21 cellular contexts compared by ENCODE assay signal in the genomic region with DNA sequence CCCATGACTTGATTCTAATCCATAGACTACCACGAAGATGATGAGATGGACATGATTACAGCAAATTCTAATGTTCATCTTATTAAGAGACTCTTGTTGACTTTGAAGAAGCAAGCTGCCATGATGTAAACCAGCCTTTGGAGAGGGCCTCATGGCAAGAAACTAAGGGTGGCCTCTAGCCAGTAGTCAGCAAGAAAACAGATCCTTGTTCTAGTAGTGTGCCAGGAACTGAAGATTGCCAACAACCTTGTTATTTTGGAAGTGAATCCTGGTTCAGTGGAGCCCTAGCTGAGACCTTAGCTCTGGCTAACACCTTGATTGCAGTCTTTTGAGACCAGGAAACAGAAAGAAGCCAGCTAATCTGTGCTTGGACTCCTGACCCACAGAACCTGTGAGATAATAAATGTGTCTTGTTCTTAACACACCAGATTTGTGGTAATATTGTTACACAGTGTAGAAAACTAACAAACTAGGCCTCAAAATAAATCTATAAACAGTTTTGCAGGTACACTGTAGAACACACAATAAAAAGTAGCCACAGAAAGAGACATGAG. TPM values are rescaled to one million over a fixed set of nuclear protein-coding genes. Genes with fewer than 3 reads are reported as not detected.
DNase-seq lines count a peak whose midpoint lies in the region; ATAC-seq, FAIRE-seq and TF ChIP-seq lines count a peak whose summit lies in the region.
"Had no signal": no experiment of that assay in that cellular context is flagged by ENCODE, and none has a peak within 500 bp of the region (broad histone marks: within the 10 kb centered on the region; RNA-seq: fewer than 3 reads in every experiment).

No MANE protein-coding gene starts in this region.

- DNase-seq in GM12892 (ENCODE audit: insufficient read length) (no peak), colonic mucosa (no peak), mucosa of descending colon (no peak), gastrocnemius medialis (peak; percentile 19 to 48), mesendoderm (no peak)
- no peak for DNase-seq in naive thymus-derived CD8-positive, alpha-beta T cell
- DNase-seq: AML-193, Caco-2, DMS153, MG63, NCI-H1092, NCI-H146, NCI-H2081, NCI-H510A treated with DMSO at 0.1 percent for 48 hours, NCI-H82, PC-9 had no signal

- no peak overlapping the region for H2BK120ac ChIP-seq in mesendoderm (ENCODE audit: low read depth, low read length)

- no peak overlapping the region for H2AK5ac ChIP-seq in mesendoderm (ENCODE audit: low read length)

- H3K36me3 ChIP-seq in colonic mucosa (no peaks in the 10 kb centered on the region), mucosa of descending colon (ENCODE audit: low read depth) (no peaks in the 10 kb centered on the region), gastrocnemius medialis (no peaks in the 10 kb centered on the region), mesendoderm (ENCODE audit: control insufficient read depth, insufficient read depth, low read length) (no peaks in the 10 kb centered on the region)

- peak overlapping the region; percentile 7 for H3K27ac ChIP-seq in colonic mucosa
- peak overlapping the region; percentile 2 to 65 (median 50) for H3K27ac ChIP-seq in gastrocnemius medialis
- no peak overlapping the region for H3K27ac ChIP-seq in mesendoderm (ENCODE audit: low read depth, low read length)
- H3K27ac ChIP-seq: KMS-11, PC-9 had no signal

- H3K4me3 ChIP-seq in colonic mucosa (no peak overlapping the region), mucosa of descending colon (no peak overlapping the region), gastrocnemius medialis (no peak overlapping the region), mesendoderm (ENCODE audit: low read length) (no peak overlapping the region)
- H3K4me3 ChIP-seq: MG63, PC-9 had no signal

- H3K27me3 ChIP-seq in colonic mucosa (no peaks in the 10 kb centered on the region), gastrocnemius medialis (no peaks in the 10 kb centered on the region), mesendoderm (ENCODE audit: insufficient read depth, low read length, poor library complexity) (no peaks in the 10 kb centered on the region)
- H3K27me3 ChIP-seq: MG63 had no signal

- H3K9ac ChIP-seq in colonic mucosa (ENCODE audit: low read depth in 2 of 2, low read length in 2 of 2), result no peak overlapping the region
- no peak overlapping the region for H3K9ac ChIP-seq in mesendoderm (ENCODE audit: low read length)
- H3K9ac ChIP-seq: KMS-11 had no signal

- TF ChIP-seq CTCF in colonic mucosa (IDR thresholded peaks at IDR 0.05), result no peak
- no peak for TF ChIP-seq CTCF in mucosa of descending colon (IDR thresholded peaks at IDR 0.05)
- no peak for TF ChIP-seq CTCF in gastrocnemius medialis (IDR thresholded peaks at IDR 0.05 in 4 of 5, conservative IDR thresholded peaks at IDR 0.05 in 1 of 5)

- no peak overlapping the region for H3K4me2 ChIP-seq in mesendoderm (ENCODE audit: low read length)
- H3K4me2 ChIP-seq: KMS-11, PC-9 had no signal

- ATAC-seq in mucosa of descending colon (peak; percentile 85), gastrocnemius medialis (peak; percentile 87 to 95), GM21360 (IDR thresholded peaks at IDR 0.05; ENCODE audit: unreplicated experiment) (no peak)
- no peak for ATAC-seq in naive thymus-derived CD8-positive, alpha-beta T cell
- ATAC-seq: HepG2 had no signal

- H3K23ac ChIP-seq in mesendoderm (ENCODE audit: low read length), result no peak overlapping the region

- H3K9me3 ChIP-seq in colonic mucosa (no peaks in the 10 kb centered on the region), mucosa of descending colon (no peaks in the 10 kb centered on the region), gastrocnemius medialis (no peaks in the 10 kb centered on the region)
- H3K9me3 ChIP-seq: Caco-2, MG63 had no signal

- no peaks in the 10 kb centered on the region for H3K79me2 ChIP-seq in mesendoderm (ENCODE audit: control insufficient read depth, insufficient read depth, low read length)

- H3K9me3 Mint-ChIP-seq in naive thymus-derived CD8-positive, alpha-beta T cell, result no peaks in the 10 kb centered on the region

- peaks cover 0 to 6% (median 3%) of the 10 kb centered on the region in 4 donors for H3K4me1 Mint-ChIP-seq in naive thymus-derived CD8-positive, alpha-beta T cell

- no peak overlapping the region for H3K27ac Mint-ChIP-seq in naive thymus-derived CD8-positive, alpha-beta T cell

- POLR2A ChIA-PET in naive thymus-derived CD8-positive, alpha-beta T cell (lab: Charles Lee), result no interaction called here

- no peaks in the 10 kb centered on the region for H3K79me1 ChIP-seq in mesendoderm (ENCODE audit: low read length)

- H2BK5ac ChIP-seq in mesendoderm (ENCODE audit: low read length), result no peak overlapping the region

- no peak overlapping the region for H4K5ac ChIP-seq in mesendoderm (ENCODE audit: low read length)

- H3K27me3 Mint-ChIP-seq in naive thymus-derived CD8-positive, alpha-beta T cell, result no peaks in the 10 kb centered on the region

- no peak overlapping the region for H3K18ac ChIP-seq in mesendoderm (ENCODE audit: low read length)

- H3K36me3 Mint-ChIP-seq in naive thymus-derived CD8-positive, alpha-beta T cell, result peaks cover 0 to 27% (median 19%) of the 10 kb centered on the region in 3 donors

- TF ChIP-seq POLR2A in GM12892 (IDR thresholded peaks at IDR 0.05; ENCODE audit: low read depth, low read length) (no peak), gastrocnemius medialis (IDR thresholded peaks at IDR 0.05) (no peak)

- no peak overlapping the region for H3K4me3 Mint-ChIP-seq in naive thymus-derived CD8-positive, alpha-beta T cell

- no peak overlapping the region for H2BK15ac ChIP-seq in mesendoderm (replicated peaks; ENCODE audit: low read depth)

- intact Hi-C loops in colonic mucosa (cut with DNase I), result no loop called here
- intact Hi-C loops in mucosa of descending colon (cut with DNase I, micrococcal nuclease), result no loop called here
- intact Hi-C loops in gastrocnemius medialis (cut with DNase I; ENCODE audit: low total_unique reads), result no loop called here

- H3K4me1 ChIP-seq in colonic mucosa (no peaks in the 10 kb centered on the region), mucosa of descending colon (ENCODE audit: low read depth) (no peaks in the 10 kb centered on the region), gastrocnemius medialis (peaks cover 9 to 19% of the 10 kb centered on the region in 2 donors), mesendoderm (ENCODE audit: control insufficient read depth, low read depth, low read length) (no peaks in the 10 kb centered on the region)
- H3K4me1 ChIP-seq: Caco-2 had no signal

- H3K4ac ChIP-seq in mesendoderm (ENCODE audit: low read depth, low read length), result no peak overlapping the region

- no peak overlapping the region for H3K56ac ChIP-seq in mesendoderm (ENCODE audit: low read length)

- in situ Hi-C loops in gastrocnemius medialis (cut with MboI; ENCODE audit: low sequenced_read_pairs in 4 of 4), result no loop called here

- FAIRE-seq in GM12892 (lab: Jason Lieb, UNC), result peak; percentile 27
- FAIRE-seq: GM19239, HepG2 had no signal

- WGBS in mesendoderm (ENCODE audit: extremely low coverage, insufficient coverage, low lambda C conversion rate), result no CpG with 5 or more reads among the region's 1 CpG

- no peak overlapping the region for H4K8ac ChIP-seq in mesendoderm (ENCODE audit: low read depth, low read length)

RNA-seq across cellular contexts. Expression of gene PHOSPHO2, which starts 10.0 kb away (rescaled TPM):
- 4.1 TPM for polyA plus RNA-seq in GM12892 (2012; ENCODE audit: missing spikeins)
- total RNA-seq in colonic mucosa, result 1 to 10 TPM; 5.3 to 7.0 TPM
- total RNA-seq in mucosa of descending colon, result 10 to 100 TPM in 2 of 3 donors, 1 to 10 TPM in 1; 7.3 to 11.4 (median 10.7) TPM
- 1 to 10 TPM; 2.0 to 9.4 (median 2.9) TPM for total RNA-seq in gastrocnemius medialis
- 5.5 TPM for polyA plus RNA-seq in mesendoderm (2013, experiment 1 of 2)
- 4.9 TPM for polyA plus RNA-seq in mesendoderm (2013, experiment 2 of 2)
- 1 to 10 TPM; 7.7 to 8.2 TPM for total RNA-seq in naive thymus-derived CD8-positive, alpha-beta T cell
- 1 to 10 TPM; 5.5 to 8.8 (median 6.3) TPM for polyA plus RNA-seq in naive thymus-derived CD8-positive, alpha-beta T cell

RNA-seq across cellular contexts. Expression of gene CFAP210, which starts 10.0 kb away (rescaled TPM):
- polyA plus RNA-seq in GM12892 (2012; ENCODE audit: missing spikeins), result not detected
- total RNA-seq in colonic mucosa (not detected), mucosa of descending colon (not detected), gastrocnemius medialis (not detected)
- 1.6 TPM for polyA plus RNA-seq in mesendoderm (2013, experiment 1 of 2)
- 1.5 TPM for polyA plus RNA-seq in mesendoderm (2013, experiment 2 of 2)
- total RNA-seq in naive thymus-derived CD8-positive, alpha-beta T cell, result not detected
- not detected for polyA plus RNA-seq in naive thymus-derived CD8-positive, alpha-beta T cell
- total RNA-seq: Caco-2, H4 had no signal
- polyA plus RNA-seq: HepG2 had no signal

RNA-seq across cellular contexts. Expression of gene KLHL23, which starts 29.4 kb away (rescaled TPM):
- polyA plus RNA-seq in GM12892 (2012; ENCODE audit: missing spikeins), result 13.3 TPM
- total RNA-seq in colonic mucosa (10 to 100 TPM in 1 of 2 donors, 1 to 10 TPM in 1; 7.1 to 15.6 TPM), mucosa of descending colon (10 to 100 TPM; 12.1 to 57.4 (median 13.1) TPM), gastrocnemius medialis (10 to 100 TPM in 1 of 4 donors, 1 to 10 TPM in 3; 4.2 to 11.5 (median 5.2) TPM)
- 30.5 TPM for polyA plus RNA-seq in mesendoderm (2013, experiment 1 of 2)
- polyA plus RNA-seq in mesendoderm (2013, experiment 2 of 2), result 30.2 TPM
- total RNA-seq in naive thymus-derived CD8-positive, alpha-beta T cell, result 1 to 10 TPM; 2.4 to 2.6 TPM
- 1 to 10 TPM; 1.3 to 2.6 (median 2.1) TPM for polyA plus RNA-seq in naive thymus-derived CD8-positive, alpha-beta T cell

Comparison
In these comparisons a context has a peak if more than half of its experiments do, and no peak if none do; other contexts are left out.
1. DNase-seq: peak in gastrocnemius medialis (2 of 2); none in GM12892 (single experiment), colonic mucosa (single experiment), mucosa of descending colon (0 of 3), mesendoderm (single experiment) and naive thymus-derived CD8-positive, alpha-beta T cell (0 of 10).
2. ATAC-seq: peak in mucosa of descending colon (single experiment) and gastrocnemius medialis (2 of 2); none in naive thymus-derived CD8-positive, alpha-beta T cell (0 of 2) and GM21360 (single experiment).